ENCODE assay signal across 1 cellular context in the genomic region with DNA sequence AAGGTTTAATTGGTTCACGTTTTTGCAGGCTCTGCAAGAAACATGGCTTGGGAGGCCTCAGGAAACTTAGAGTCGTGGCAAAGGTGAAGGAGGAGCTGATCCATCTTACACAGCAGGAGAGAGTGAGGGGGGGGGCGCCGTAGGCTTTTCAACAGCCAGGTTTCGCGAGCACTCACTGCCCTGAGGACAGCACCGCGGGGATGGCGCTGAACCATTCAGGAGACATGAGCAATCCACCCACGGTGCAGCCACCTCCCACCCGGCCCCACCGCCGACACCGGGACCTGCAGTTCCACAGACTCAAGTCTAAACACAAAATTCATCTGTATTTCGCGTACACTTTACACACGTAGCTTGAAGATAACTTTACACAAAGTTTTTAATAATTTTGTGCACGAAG.
TF ChIP-seq lines count a peak whose summit lies in the region.

No MANE protein-coding gene starts in this region.

TF ChIP-seq in GM12878, 131 proteins besides CTCF, POLR2A, EP300 and RAD21:
- TF ChIP-seq MAX (IDR thresholded peaks at IDR 0.05; ENCODE audit: low read depth, low read length): no peak
- no peak for TF ChIP-seq RBBP5 (conservative IDR thresholded peaks at IDR 0.05)
- TF ChIP-seq TAF1 (IDR thresholded peaks at IDR 0.05; ENCODE audit: borderline replicate concordance, low read depth, low read length): no peak
- no peak for TF ChIP-seq TBL1XR1 (IDR thresholded peaks at IDR 0.05; ENCODE audit: low read depth, low read length)
- no peak for TF ChIP-seq NBN (IDR thresholded peaks at IDR 0.05)
- TF ChIP-seq ETV6 (conservative IDR thresholded peaks at IDR 0.05 in 1 of 2, IDR thresholded peaks at IDR 0.05 in 1 of 2; ENCODE audit: borderline replicate concordance in 1 of 2, low read depth in 1 of 2): no peak
- no peak for TF ChIP-seq POLR2AphosphoS2 (IDR thresholded peaks at IDR 0.05; ENCODE audit: low read depth, low read length)
